21 cellular contexts compared by ENCODE assay signal in genomic region chr3:177683619-177684018, GRCh38.
"Had no signal": no experiment of that assay in that cellular context is flagged by ENCODE, and none has a peak within 500 bp of the region (broad histone marks: within the 10 kb centered on the region; RNA-seq: fewer than 3 reads in every experiment).

No MANE protein-coding gene starts in this region.

- DNase-seq: esophagus squamous epithelium; foreskin fibroblast; glutamatergic neuron; kidney; left cardiac atrium; left ventricle myocardium inferior; mesenchymal stem cell; naive B cell; sigmoid colon; stimulated activated CD4-positive, alpha-beta T cell treated with anti-CD3 and anti-CD28 coated beads, Interleukin-2, amount 100 ng/mL, for 24 hours; stimulated activated naive CD8-positive, alpha-beta T cell treated with anti-CD3 and anti-CD28 coated beads, Interleukin-15, Interleukin-2, amounts not matched to agents 100 U/mL and 50 U/mL, for 24 hours; tibial artery; upper lobe of left lung; uterus had no signal

- H3K27ac Mint-ChIP-seq: dendritic cell treated with granulocyte-macrophage colony-stimulating factor and Interleukin-4, amounts not matched to agents 40 ng/mL and 50 ng/mL, for 4 days; naive B cell had no signal

- H3K9me3 ChIP-seq: esophagus squamous epithelium, gastroesophageal sphincter, left ventricle myocardium inferior, right atrium auricular region, sigmoid colon, suprapubic skin, tibial artery, upper lobe of left lung, uterus had no signal

- H3K9me3 Mint-ChIP-seq: dendritic cell treated with granulocyte-macrophage colony-stimulating factor and Interleukin-4, amounts not matched to agents 40 ng/mL and 50 ng/mL, for 4 days had no signal

- H3K4me3 ChIP-seq: esophagus squamous epithelium, gastroesophageal sphincter, left ventricle myocardium inferior, lung, right atrium auricular region, sigmoid colon, skin epidermis, suprapubic skin, tibial artery, upper lobe of left lung, uterus had no signal

- H3K4me3 Mint-ChIP-seq: dendritic cell treated with granulocyte-macrophage colony-stimulating factor and Interleukin-4, amounts not matched to agents 40 ng/mL and 50 ng/mL, for 4 days; naive B cell; neural crest cell had no signal

- H3K27ac ChIP-seq: esophagus squamous epithelium, gastroesophageal sphincter, left ventricle myocardium inferior, right atrium auricular region, sigmoid colon, skin epidermis, suprapubic skin, tibial artery, upper lobe of left lung, uterus had no signal

- H3K27me3 ChIP-seq: esophagus squamous epithelium, gastroesophageal sphincter, right atrium auricular region, sigmoid colon, suprapubic skin, tibial artery, upper lobe of left lung, uterus had no signal

- H3K36me3 ChIP-seq: esophagus squamous epithelium, gastroesophageal sphincter, left ventricle myocardium inferior, right atrium auricular region, sigmoid colon, suprapubic skin, tibial artery, upper lobe of left lung, uterus had no signal

- ATAC-seq: gastroesophageal sphincter; left cardiac atrium; stimulated activated naive CD8-positive, alpha-beta T cell treated with anti-CD3 and anti-CD28 coated beads, Interleukin-15, Interleukin-2, amounts not matched to agents 100 U/mL and 50 U/mL, for 24 hours had no signal

- H3K4me1 ChIP-seq: suprapubic skin had no signal

- H3K36me3 Mint-ChIP-seq: naive B cell had no signal
